1 cellular context compared by ENCODE assay signal in the genomic region with DNA sequence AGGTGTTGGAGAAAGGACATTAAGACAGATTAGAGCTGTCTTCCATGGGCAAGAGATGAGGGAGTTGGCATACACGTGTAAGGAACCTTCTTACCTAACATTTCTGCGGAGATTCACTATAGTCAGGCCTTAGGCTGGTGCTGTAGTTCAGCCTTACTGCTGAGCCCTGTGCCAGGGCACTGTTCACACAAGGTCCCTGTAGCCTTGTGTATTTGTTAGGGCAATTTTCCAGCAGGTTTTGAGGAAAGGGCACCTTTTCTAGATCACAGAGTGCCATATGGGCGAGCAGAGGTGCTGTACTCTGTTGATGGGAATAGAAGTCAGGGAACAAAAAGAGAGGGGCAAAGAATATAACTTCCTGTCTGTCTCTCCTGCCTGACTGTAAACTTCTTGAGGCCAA.
TF ChIP-seq lines count a peak whose summit lies in the region.

No MANE protein-coding gene starts in this region.

TF ChIP-seq in IMR-90, 13 proteins besides CTCF, POLR2A, EP300 and RAD21:
- no peak for TF ChIP-seq NFE2L2 (IDR thresholded peaks at IDR 0.05; ENCODE audit: low read depth, low read length)
- TF ChIP-seq, protein P1, sequence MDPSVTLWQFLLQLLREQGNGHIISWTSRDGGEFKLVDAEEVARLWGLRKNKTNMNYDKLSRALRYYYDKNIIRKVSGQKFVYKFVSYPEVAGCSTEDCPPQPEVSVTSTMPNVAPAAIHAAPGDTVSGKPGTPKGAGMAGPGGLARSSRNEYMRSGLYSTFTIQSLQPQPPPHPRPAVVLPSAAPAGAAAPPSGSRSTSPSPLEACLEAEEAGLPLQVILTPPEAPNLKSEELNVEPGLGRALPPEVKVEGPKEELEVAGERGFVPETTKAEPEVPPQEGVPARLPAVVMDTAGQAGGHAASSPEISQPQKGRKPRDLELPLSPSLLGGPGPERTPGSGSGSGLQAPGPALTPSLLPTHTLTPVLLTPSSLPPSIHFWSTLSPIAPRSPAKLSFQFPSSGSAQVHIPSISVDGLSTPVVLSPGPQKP (IDR thresholded peaks at IDR 0.05; ENCODE audit: borderline replicate concordance, low read depth, low read length), result no peak
- no peak for TF ChIP-seq MAZ (IDR thresholded peaks at IDR 0.05; ENCODE audit: borderline replicate concordance, low read depth, low read length)
- no peak for TF ChIP-seq SMC3 (IDR thresholded peaks at IDR 0.05; ENCODE audit: low read depth, low read length)
- no peak for TF ChIP-seq MAFK (IDR thresholded peaks at IDR 0.05; ENCODE audit: low read depth, low read length)
- TF ChIP-seq FOS (IDR thresholded peaks at IDR 0.05; ENCODE audit: low read depth, low read length), result no peak
- no peak for TF ChIP-seq RFX5 (IDR thresholded peaks at IDR 0.05; ENCODE audit: low read depth, low read length)
- no peak for TF ChIP-seq CHD1 (IDR thresholded peaks at IDR 0.05; ENCODE audit: low read depth, low read length)
- TF ChIP-seq RCOR1 (IDR thresholded peaks at IDR 0.05; ENCODE audit: insufficient replicate concordance, low read length), result no peak
- TF ChIP-seq BHLHE40 (IDR thresholded peaks at IDR 0.05; ENCODE audit: low read depth, low read length), result no peak
- no peak for TF ChIP-seq CEBPB (IDR thresholded peaks at IDR 0.05; ENCODE audit: low read depth, low read length)
- no peak for TF ChIP-seq MXI1 (IDR thresholded peaks at IDR 0.05; ENCODE audit: borderline replicate concordance, low read depth, low read length)
- TF ChIP-seq, protein P2, sequence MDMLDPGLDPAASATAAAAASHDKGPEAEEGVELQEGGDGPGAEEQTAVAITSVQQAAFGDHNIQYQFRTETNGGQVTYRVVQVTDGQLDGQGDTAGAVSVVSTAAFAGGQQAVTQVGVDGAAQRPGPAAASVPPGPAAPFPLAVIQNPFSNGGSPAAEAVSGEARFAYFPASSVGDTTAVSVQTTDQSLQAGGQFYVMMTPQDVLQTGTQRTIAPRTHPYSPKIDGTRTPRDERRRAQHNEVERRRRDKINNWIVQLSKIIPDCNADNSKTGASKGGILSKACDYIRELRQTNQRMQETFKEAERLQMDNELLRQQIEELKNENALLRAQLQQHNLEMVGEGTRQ (IDR thresholded peaks at IDR 0.05; ENCODE audit: low read depth, low read length), result no peak
